ENCODE assay signal across 8 cellular contexts in the genomic region with DNA sequence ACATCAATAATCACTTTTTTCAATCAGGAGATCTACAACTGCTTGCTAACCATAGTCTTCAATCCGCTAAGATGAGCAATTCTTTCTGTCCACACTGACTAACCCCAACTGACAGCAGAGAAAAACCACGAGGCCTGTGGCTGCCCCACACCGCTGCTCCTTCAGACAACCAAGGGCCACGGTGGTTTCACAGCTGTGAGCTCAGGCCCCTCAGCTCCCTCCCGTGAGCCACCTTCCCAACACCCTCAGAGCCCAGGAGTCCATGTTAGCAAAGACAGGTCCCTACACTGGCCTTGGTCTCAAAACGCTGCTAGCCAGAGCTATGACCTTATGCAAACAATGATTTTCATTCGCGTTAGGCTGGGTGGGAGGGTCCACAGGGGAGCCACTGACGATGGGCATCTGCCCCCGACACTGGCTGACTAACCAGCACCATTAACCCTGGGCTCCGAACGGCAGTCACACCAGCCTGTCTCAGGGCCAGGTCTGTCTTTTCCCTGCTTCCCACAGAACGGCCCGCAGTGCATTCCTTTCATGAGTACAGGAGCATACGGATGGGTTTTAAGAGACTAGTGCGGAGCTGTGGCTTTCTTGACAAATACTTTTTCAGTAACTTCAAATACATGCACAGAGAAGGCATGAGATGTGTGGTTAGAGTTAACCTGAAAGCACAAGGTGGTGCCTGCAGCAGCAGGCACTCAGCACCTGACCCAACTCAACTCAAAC.
DNase-seq lines count a peak whose midpoint lies in the region; ATAC-seq and TF ChIP-seq lines count a peak whose summit lies in the region.

No MANE protein-coding gene starts in this region.

- ATAC-seq in HG03378 (IDR thresholded peaks at IDR 0.05; ENCODE audit: unreplicated experiment) = peak; percentile 66
- peak; percentile 36 for ATAC-seq in gastroesophageal sphincter
- no peak for ATAC-seq in HG03025 (IDR thresholded peaks at IDR 0.05; ENCODE audit: low FRiP score, unreplicated experiment)

- 24 to 33% methylated on average over 2 to 6 of the region's 16 CpGs for WGBS in gastroesophageal sphincter (ENCODE audit: low coverage in 1 of 2), 2 donors
- WGBS in prostate gland = 44% methylated on average over 16 of the region's 16 CpGs

- intact Hi-C loops in prostate gland (cut with DNase I) = no loop called here

- H3K4me1 ChIP-seq in gastroesophageal sphincter (peaks cover 0 to 79% (median 12%) of the 10 kb centered on the region in 3 donors), prostate gland (replicated peaks) (peaks cover 4% of the 10 kb centered on the region)

- H3K4me3 ChIP-seq in gastroesophageal sphincter = no peak overlapping the region
- H3K4me3 ChIP-seq in prostate gland = no peak overlapping the region

- no peaks in the 10 kb centered on the region for H3K27me3 ChIP-seq in gastroesophageal sphincter
- no peaks in the 10 kb centered on the region for H3K27me3 ChIP-seq in prostate gland (replicated peaks; ENCODE audit: insufficient read depth)

- no peak for TF ChIP-seq EP300 in gastroesophageal sphincter (IDR thresholded peaks at IDR 0.05)

- TF ChIP-seq CTCF in gastroesophageal sphincter (IDR thresholded peaks at IDR 0.05) (no peak), prostate gland (IDR thresholded peaks at IDR 0.05) (no peak)

- H3K27ac ChIP-seq in gastroesophageal sphincter = peak overlapping the region in 2 of 4 donors; percentile 6 to 57
- no peak overlapping the region for H3K27ac ChIP-seq in prostate gland

- H3K9me3 ChIP-seq in gastroesophageal sphincter = no peaks in the 10 kb centered on the region
- no peaks in the 10 kb centered on the region for H3K9me3 ChIP-seq in prostate gland

- no peaks in the 10 kb centered on the region for H3K36me3 ChIP-seq in gastroesophageal sphincter
- no peaks in the 10 kb centered on the region for H3K36me3 ChIP-seq in prostate gland

- peak; percentile 63 for DNase-seq in stimulated activated naive CD4-positive, alpha-beta T cell treated with Interleukin-2 at 50 U/mL for 16 hours (lab: John Stamatoyannopoulos, UW)
- DNase-seq in stimulated activated naive CD4-positive, alpha-beta T cell (lab: John Stamatoyannopoulos, UW) = no peak
- peak; percentile 41 to 47 for DNase-seq in activated CD8-positive, alpha-beta memory T cell treated with anti-CD3 and anti-CD28 coated beads for 1 hour (ENCODE audit: extremely low read depth in 1 of 2, low read depth in 1 of 2)
- peak; percentile 47 to 60 (median 50) for DNase-seq in stimulated activated CD4-positive, alpha-beta T cell treated with anti-CD3 and anti-CD28 coated beads, TNF-alpha, amount 100 ng/mL, for 48 hours (ENCODE audit: low read depth in 3 of 3)
- no peak for DNase-seq in prostate gland (ENCODE audit: low spot score)

- TF ChIP-seq POLR2A in gastroesophageal sphincter (IDR thresholded peaks at IDR 0.05) (no peak), prostate gland (IDR thresholded peaks at IDR 0.05) (no peak)

Comparison
In these comparisons a context has a peak if more than half of its experiments do, and no peak if none do; other contexts are left out.
1. DNase-seq: peak in stimulated activated naive CD4-positive, alpha-beta T cell treated with Interleukin-2 at 50 U/mL for 16 hours (single experiment), activated CD8-positive, alpha-beta memory T cell treated with anti-CD3 and anti-CD28 coated beads for 1 hour (2 of 2) and stimulated activated CD4-positive, alpha-beta T cell treated with anti-CD3 and anti-CD28 coated beads, TNF-alpha, amount 100 ng/mL, for 48 hours (3 of 3); none in stimulated activated naive CD4-positive, alpha-beta T cell (0 of 6) and prostate gland (single experiment).